Comparison of ENCODE assay signal across 12 cellular contexts in genomic region chr6:136750821-136751220, GRCh38. TPM values are rescaled to one million over a fixed set of nuclear protein-coding genes. Genes with fewer than 3 reads are reported as not detected.
DNase-seq lines count a peak whose midpoint lies in the region.
"Had no signal": no experiment of that assay in that cellular context is flagged by ENCODE, and none has a peak within 500 bp of the region (broad histone marks: within the 10 kb centered on the region; RNA-seq: fewer than 3 reads in every experiment).

No MANE protein-coding gene starts in this region.

- H3K27me3 Mint-ChIP-seq in activated naive CD4-positive, alpha-beta T cell treated with anti-CD3 and anti-CD28 coated beads, Interleukin-2, amount 10 ng/mL, durations not matched to agents 7 days and 5 days = no peaks in the 10 kb centered on the region
- H3K27me3 Mint-ChIP-seq in activated CD4-positive, alpha-beta memory T cell treated with anti-CD3 and anti-CD28 coated beads for 36 hours = no peaks in the 10 kb centered on the region
- peaks cover 0 to 6% (median 0%) of the 10 kb centered on the region in 3 donors for H3K27me3 Mint-ChIP-seq in immature natural killer cell (ENCODE audit: low read depth in 3 of 3)

- H3K9me3 Mint-ChIP-seq in activated naive CD4-positive, alpha-beta T cell treated with anti-CD3 and anti-CD28 coated beads, Interleukin-2, amount 10 ng/mL, durations not matched to agents 7 days and 5 days = no peaks in the 10 kb centered on the region
- no peaks in the 10 kb centered on the region for H3K9me3 Mint-ChIP-seq in activated CD4-positive, alpha-beta memory T cell treated with anti-CD3 and anti-CD28 coated beads for 36 hours
- H3K9me3 Mint-ChIP-seq in immature natural killer cell = no peaks in the 10 kb centered on the region
- H3K9me3 Mint-ChIP-seq: nephron had no signal

- H3K4me1 Mint-ChIP-seq in activated naive CD4-positive, alpha-beta T cell treated with anti-CD3 and anti-CD28 coated beads, Interleukin-2, amount 10 ng/mL, durations not matched to agents 7 days and 5 days = peaks cover 89% of the 10 kb centered on the region
- H3K4me1 Mint-ChIP-seq in activated CD4-positive, alpha-beta memory T cell treated with anti-CD3 and anti-CD28 coated beads for 36 hours (ENCODE audit: low read depth) = peaks cover 87% of the 10 kb centered on the region
- peaks cover 71 to 90% of the 10 kb centered on the region in 2 donors for H3K4me1 Mint-ChIP-seq in immature natural killer cell

- peaks cover 32% of the 10 kb centered on the region for H3K36me3 Mint-ChIP-seq in activated naive CD4-positive, alpha-beta T cell treated with anti-CD3 and anti-CD28 coated beads, Interleukin-2, amount 10 ng/mL, durations not matched to agents 7 days and 5 days
- peaks cover 2% of the 10 kb centered on the region for H3K36me3 Mint-ChIP-seq in activated CD4-positive, alpha-beta memory T cell treated with anti-CD3 and anti-CD28 coated beads for 36 hours
- no peaks in the 10 kb centered on the region for H3K36me3 Mint-ChIP-seq in immature natural killer cell

- CTCF ChIA-PET in activated naive CD4-positive, alpha-beta T cell treated with anti-CD3 and anti-CD28 coated beads, Interleukin-2, amount 10 ng/mL, durations not matched to agents 7 days and 5 days (lab: Charles Lee) = interaction anchor here (0.6 kb wide), 1 partner anchor 41 kb away, joined by 3 read pairs; the partner anchor contains the start of gene MAP3K5
- CTCF ChIA-PET in activated CD4-positive, alpha-beta memory T cell treated with anti-CD3 and anti-CD28 coated beads for 36 hours (lab: Charles Lee) = interaction anchor here (1.6 to 5.6 kb wide), 2 partner anchors 41 kb away, joined by 5 to 46 read pairs; partner anchors contain the start of gene MAP3K5

- H3K36me3 ChIP-seq in subcutaneous abdominal adipose tissue (ENCODE audit: control insufficient read depth in 5 of 5, insufficient read depth in 5 of 5, low read length in 5 of 5) = no peaks in the 10 kb centered on the region
- H3K36me3 ChIP-seq: upper lobe of left lung had no signal

- POLR2A ChIA-PET in activated CD4-positive, alpha-beta memory T cell treated with anti-CD3 and anti-CD28 coated beads for 36 hours (lab: Charles Lee) = no interaction called here

- H3K4me1 ChIP-seq in subcutaneous abdominal adipose tissue (ENCODE audit: control insufficient read depth in 5 of 5, insufficient read depth in 5 of 5, low read length in 5 of 5) = peaks cover 0 to 24% (median 21%) of the 10 kb centered on the region in 5 donors

- no peak overlapping the region for H3K9ac ChIP-seq in subcutaneous abdominal adipose tissue (ENCODE audit: low read length in 5 of 5)

- no peaks in the 10 kb centered on the region for H3K27me3 ChIP-seq in subcutaneous abdominal adipose tissue (ENCODE audit: control insufficient read depth in 5 of 5, insufficient read depth in 4 of 5, low read length in 5 of 5)
- H3K27me3 ChIP-seq: upper lobe of left lung had no signal

- H3K27ac ChIP-seq in subcutaneous abdominal adipose tissue (ENCODE audit: low read depth, low read length) = peak overlapping the region; percentile 9

- H3K4me3 Mint-ChIP-seq in activated naive CD4-positive, alpha-beta T cell treated with anti-CD3 and anti-CD28 coated beads, Interleukin-2, amount 10 ng/mL, durations not matched to agents 7 days and 5 days = peak overlapping the region; percentile 50
- no peak overlapping the region for H3K4me3 Mint-ChIP-seq in activated CD4-positive, alpha-beta memory T cell treated with anti-CD3 and anti-CD28 coated beads for 36 hours
- H3K4me3 Mint-ChIP-seq in immature natural killer cell = peak overlapping the region in 3 of 5 donors; percentile 19 to 68 (median 58)
- H3K4me3 Mint-ChIP-seq: nephron had no signal

- H3K27ac Mint-ChIP-seq in activated naive CD4-positive, alpha-beta T cell treated with anti-CD3 and anti-CD28 coated beads, Interleukin-2, amount 10 ng/mL, durations not matched to agents 7 days and 5 days = peak overlapping the region; percentile 92
- peak overlapping the region; percentile 57 for H3K27ac Mint-ChIP-seq in activated CD4-positive, alpha-beta memory T cell treated with anti-CD3 and anti-CD28 coated beads for 36 hours
- H3K27ac Mint-ChIP-seq in immature natural killer cell = peak overlapping the region; percentile 50 to 95 (median 92)

- DNase-seq in activated naive CD4-positive, alpha-beta T cell treated with anti-CD3 and anti-CD28 coated beads, Interleukin-2, amount 10 ng/mL, durations not matched to agents 7 days and 5 days = no peak
- no peak for DNase-seq in activated naive CD4-positive, alpha-beta T cell (lab: John Stamatoyannopoulos, UW)
- no peak for DNase-seq in activated CD4-positive, alpha-beta memory T cell treated with anti-CD3 and anti-CD28 coated beads for 36 hours
- DNase-seq in immature natural killer cell (no peak), GDM1 (lab: John Stamatoyannopoulos, UW) (no peak), SHP77 treated with DMSO at 0.1 percent for 48 hours (lab: John Stamatoyannopoulos, UW) (no peak), SHP77 (lab: John Stamatoyannopoulos, UW) (no peak)
- DNase-seq: NCI-H1417 treated with DMSO at 0.1 percent for 48 hours, NCI-H510A treated with DMSO at 0.1 percent for 48 hours, upper lobe of left lung had no signal

- H3K9me3 ChIP-seq in subcutaneous abdominal adipose tissue (ENCODE audit: control insufficient read depth in 5 of 5, low read length in 5 of 5) = no peaks in the 10 kb centered on the region
- H3K9me3 ChIP-seq: upper lobe of left lung had no signal

- H3K4me3 ChIP-seq in subcutaneous abdominal adipose tissue (ENCODE audit: low read depth in 1 of 5, low read length in 5 of 5) = no peak overlapping the region

- intact Hi-C loops in activated CD4-positive, alpha-beta memory T cell treated with anti-CD3 and anti-CD28 coated beads for 36 hours (cut with micrococcal nuclease) = loop anchor here (1.0 to 2.0 kb wide), 3 partner anchors 32 to 107 kb away; no protein-coding TSS in a partner anchor

RNA-seq across cellular contexts. Expression of gene MAP3K5, which starts 41.5 kb away (rescaled TPM):
- total RNA-seq in activated CD4-positive, alpha-beta memory T cell treated with anti-CD3 and anti-CD28 coated beads for 36 hours = 10 to 100 TPM; 13.2 to 13.8 TPM
- 10 to 100 TPM in 1 of 3 donors, 1 to 10 TPM in 2; 5.5 to 13.8 (median 6.2) TPM for polyA plus RNA-seq in immature natural killer cell
